3 cellular contexts compared by ENCODE assay signal in the genomic region with DNA sequence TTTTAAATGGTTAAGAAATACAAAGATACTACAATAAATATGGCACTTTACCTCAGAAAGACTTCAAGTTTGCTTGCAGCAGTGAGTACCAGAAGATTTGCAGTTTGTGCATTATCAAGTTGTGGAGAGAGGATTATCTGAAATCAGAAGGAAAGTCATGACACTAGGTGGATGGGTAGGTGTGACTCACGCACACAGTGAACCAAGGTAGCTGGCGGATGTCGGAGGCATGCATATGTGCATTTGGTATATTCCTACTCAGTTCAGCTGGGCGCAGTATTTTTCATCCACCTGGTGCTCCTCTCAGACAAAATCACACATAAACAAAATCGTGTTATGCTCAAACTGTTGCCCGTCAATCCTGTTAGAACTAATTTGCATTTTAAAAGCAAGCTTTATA.
"Had no signal": no experiment of that assay in that cellular context is flagged by ENCODE, and none has a peak within 500 bp of the region (broad histone marks: within the 10 kb centered on the region; RNA-seq: fewer than 3 reads in every experiment).

No MANE protein-coding gene starts in this region.

- DNase-seq: GDM1, GF-D8 had no signal

- ATAC-seq: GM12878 had no signal
